ENCODE assay signal across 8 cellular contexts in the genomic region with DNA sequence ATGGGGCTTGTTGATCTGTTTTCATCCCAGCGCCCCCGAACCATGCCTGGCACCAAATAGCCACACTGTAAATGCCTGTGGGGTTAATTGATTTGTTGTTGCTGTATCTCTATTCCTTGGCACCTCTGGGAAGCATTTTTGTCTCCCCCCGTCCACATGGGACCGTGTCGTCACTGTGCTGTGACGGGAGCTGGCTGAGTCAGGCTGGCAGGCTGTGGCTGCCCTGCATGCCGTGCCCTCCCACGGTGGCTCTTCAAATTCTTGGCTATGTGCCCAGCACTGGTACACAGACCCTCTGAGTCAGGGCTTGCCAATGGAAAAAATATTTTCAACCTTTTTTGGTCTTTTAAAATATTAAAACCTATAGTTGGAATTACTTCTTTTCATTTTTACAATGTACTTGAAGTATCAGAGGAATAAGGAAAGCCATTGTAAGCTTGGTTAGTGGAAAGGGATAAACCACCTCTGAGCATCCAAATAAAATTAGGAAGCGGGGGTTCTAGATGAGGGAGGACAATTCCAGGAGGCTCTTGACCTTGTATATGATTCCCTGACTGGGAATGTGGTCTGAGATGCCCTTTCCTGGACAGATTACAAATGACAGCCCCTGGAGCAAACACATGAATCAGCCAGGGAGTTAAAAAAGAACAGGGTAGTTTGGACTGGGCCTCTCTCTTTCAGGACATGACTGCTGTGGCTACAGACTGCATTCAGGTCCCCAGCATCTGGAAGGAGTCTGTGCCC. TPM values are rescaled to one million over a fixed set of nuclear protein-coding genes. Genes with fewer than 3 reads are reported as not detected.
DNase-seq lines count a peak whose midpoint lies in the region; ATAC-seq and TF ChIP-seq lines count a peak whose summit lies in the region.

No MANE protein-coding gene starts in this region.

- ATAC-seq in HG03280 (IDR thresholded peaks at IDR 0.05; ENCODE audit: unreplicated experiment) (no peak), HG02678 (IDR thresholded peaks at IDR 0.05; ENCODE audit: unreplicated experiment) (no peak), GM21447 (IDR thresholded peaks at IDR 0.05; ENCODE audit: unreplicated experiment) (no peak)

- H3K4me3 ChIP-seq in adrenal gland, result no peak overlapping the region

- H3K9me3 ChIP-seq in adrenal gland (replicated peaks in 1 of 3), result peaks cover 0 to 19% (median 0%) of the 10 kb centered on the region in 3 donors

- no peaks in the 10 kb centered on the region for H3K27me3 ChIP-seq in adrenal gland

- H3K4me1 ChIP-seq in adrenal gland (replicated peaks in 1 of 2), result peaks cover 24 to 53% of the 10 kb centered on the region in 2 donors

- no peak for TF ChIP-seq POLR2A in adrenal gland (IDR thresholded peaks at IDR 0.05)

- no peak for TF ChIP-seq CTCF in adrenal gland (IDR thresholded peaks at IDR 0.05)

- intact Hi-C loops in adrenal gland (cut with DNase I), result no loop called here

- 29 to 42% (median 40%) methylated on average over 9 of the region's 9 CpGs for WGBS in adrenal gland, 4 donors

- DNase-seq in DMS79 (lab: John Stamatoyannopoulos, UW), result peak; percentile 59
- DNase-seq in NCI-H345 (lab: John Stamatoyannopoulos, UW), result peak; percentile 89
- peak; percentile 84 to 91 (median 88) for DNase-seq in adrenal gland
- DNase-seq in hepatic stellate cell (ENCODE audit: low spot score), result peak; percentile 62
- DNase-seq in stimulated activated CD4-positive, alpha-beta T cell treated with anti-CD3 and anti-CD28 coated beads, TNF-alpha, amount 100 ng/mL, for 1 hour (ENCODE audit: low read depth in 3 of 3, low spot score in 1 of 3), result peak; percentile 32 to 40 (median 36)

- peak overlapping the region in 3 of 5 donors; percentile 56 to 86 (median 83) for H3K27ac ChIP-seq in adrenal gland

- no peaks in the 10 kb centered on the region for H3K36me3 ChIP-seq in adrenal gland (replicated peaks in 1 of 2)

RNA-seq across cellular contexts. Expression of gene DGKD, which starts 59.4 kb away (rescaled TPM):
- 10 to 100 TPM in 6 of 8 donors, 1 to 10 TPM in 2; 8.8 to 25.2 (median 17.7) TPM for total RNA-seq in adrenal gland
- 10 to 100 TPM in 2 of 3 donors, 1 to 10 TPM in 1; 6.8 to 43.8 (median 16.7) TPM for polyA plus RNA-seq in adrenal gland

Comparison
In these comparisons a context has a peak if more than half of its experiments do, and no peak if none do; other contexts are left out.
1. DNase-seq: peak in every context shown above with its lines; median percentile 89 in NCI-H345; 88 in adrenal gland; 62 in hepatic stellate cell; 59 in DMS79; 36 in stimulated activated CD4-positive, alpha-beta T cell treated with anti-CD3 and anti-CD28 coated beads, TNF-alpha, amount 100 ng/mL, for 1 hour.